Comparison of ENCODE assay signal across 1 cellular context in genomic region chr19:55113570-55114039, GRCh38.
A peak's percentile ranks its signal among the peaks of the same experiment; 100 is the strongest.
TF ChIP-seq lines count a peak whose summit lies in the region.

No MANE protein-coding gene starts in this region.

TF ChIP-seq in endothelial cell of umbilical vein, 7 proteins besides CTCF, POLR2A, EP300 and RAD21 (continued from another document):
- TF ChIP-seq MAX (IDR thresholded peaks at IDR 0.05; ENCODE audit: insufficient read depth, insufficient read length) (peak; percentile 90), EZH2 (IDR thresholded peaks at IDR 0.05; ENCODE audit: borderline replicate concordance, low read depth, low read length, severe bottlenecking) (no peak), GATA2 (IDR thresholded peaks at IDR 0.05; ENCODE audit: insufficient read depth, insufficient read length, low read depth, low read length) (no peak)
